Comparison of ENCODE assay signal across 8 cellular contexts in genomic region chr2:238061310-238062202, GRCh38. TPM values are rescaled to one million over a fixed set of nuclear protein-coding genes. Genes with fewer than 3 reads are reported as not detected.
DNase-seq lines count a peak whose midpoint lies in the region; ATAC-seq and TF ChIP-seq lines count a peak whose summit lies in the region.

No MANE protein-coding gene starts in this region.

- intact Hi-C loops in esophagus squamous epithelium (cut with DNase I) = no loop called here

- peaks cover 0 to 24% (median 12%) of the 10 kb centered on the region in 3 donors for H3K4me1 ChIP-seq in esophagus squamous epithelium

- peaks cover 0 to 20% (median 0%) of the 10 kb centered on the region in 3 donors for H3K36me3 ChIP-seq in esophagus squamous epithelium

- TF ChIP-seq CTCF in esophagus squamous epithelium (IDR thresholded peaks at IDR 0.05) (peak in 1 of 6 experiments; percentile 21), nephron progenitor cell (IDR thresholded peaks at IDR 0.05) (no peak)

- peak overlapping the region; percentile 85 to 93 (median 91) for H3K27ac ChIP-seq in esophagus squamous epithelium

- no peak for TF ChIP-seq POLR2A in esophagus squamous epithelium (IDR thresholded peaks at IDR 0.05)

- H3K4me3 ChIP-seq in esophagus squamous epithelium = peak overlapping the region; percentile 83 to 87 (median 86)

- DNase-seq in activated gamma-delta T cell treated with Interleukin-2 at 50 U/mL for 16 hours (peak; percentile 16), activated gamma-delta T cell (lab: John Stamatoyannopoulos, UW) (no peak), NCI-H2107 treated with DMSO at 0.1 percent for 48 hours (lab: John Stamatoyannopoulos, UW; ENCODE audit: unreplicated experiment) (peak; percentile 40), esophagus squamous epithelium (lab: John Stamatoyannopoulos, UW) (no peak), nephron progenitor cell (peak; percentile 28), cerebellar nuclear complex (lab: John Stamatoyannopoulos, UW) (no peak)
- DNase-seq in activated CD4-positive, alpha-beta T cell treated with anti-CD3 and anti-CD28 coated beads, Interleukin-2, amount 50 U/mL, for 4 hours = peak; percentile 3 to 20

- peaks cover 25% of the 10 kb centered on the region for H3K9me3 Mint-ChIP-seq in nephron progenitor cell

- peak overlapping the region; percentile 89 for H3K4me3 Mint-ChIP-seq in nephron progenitor cell

- H3K27me3 Mint-ChIP-seq in nephron progenitor cell (ENCODE audit: low read depth, poor library complexity) = no peaks in the 10 kb centered on the region

- ATAC-seq in HG02571 (IDR thresholded peaks at IDR 0.05; ENCODE audit: unreplicated experiment) = peak; percentile 4

- peak overlapping the region; percentile 81 for H3K27ac Mint-ChIP-seq in nephron progenitor cell

- H3K9me3 ChIP-seq in esophagus squamous epithelium = no peaks in the 10 kb centered on the region

- H3K27me3 ChIP-seq in esophagus squamous epithelium = no peaks in the 10 kb centered on the region

- peaks cover 49% of the 10 kb centered on the region for H3K4me1 Mint-ChIP-seq in nephron progenitor cell

- WGBS in esophagus squamous epithelium, 2 donors = 1 to 7% methylated on average over 11 to 24 of the region's 30 CpGs

- H3K36me3 Mint-ChIP-seq in nephron progenitor cell (ENCODE audit: low read depth) = peaks cover 45% of the 10 kb centered on the region

RNA-seq across cellular contexts. Expression of gene SCLY, which starts 0.8 kb away (rescaled TPM):
- total RNA-seq in esophagus squamous epithelium = 10 to 100 TPM in 2 of 4 donors, 1 to 10 TPM in 2; 3.0 to 14.0 (median 11.4) TPM

RNA-seq across cellular contexts. Expression of gene ESPNL, which starts 38.6 kb away (rescaled TPM):
- 1 to 10 TPM in 1 of 4 donors, under 1 TPM in 2, not detected in 1; 0.04 to 1.3 (median 0.88) TPM for total RNA-seq in esophagus squamous epithelium

Comparison
In these comparisons a context has a peak if more than half of its experiments do, and no peak if none do; other contexts are left out.
1. DNase-seq: peak in activated gamma-delta T cell treated with Interleukin-2 at 50 U/mL for 16 hours (single experiment), NCI-H2107 treated with DMSO at 0.1 percent for 48 hours (single experiment), activated CD4-positive, alpha-beta T cell treated with anti-CD3 and anti-CD28 coated beads, Interleukin-2, amount 50 U/mL, for 4 hours (2 of 2) and nephron progenitor cell (single experiment); none in activated gamma-delta T cell (single experiment), esophagus squamous epithelium (single experiment) and cerebellar nuclear complex (0 of 2).